Comparison of ENCODE assay signal across 22 cellular contexts in the genomic region with DNA sequence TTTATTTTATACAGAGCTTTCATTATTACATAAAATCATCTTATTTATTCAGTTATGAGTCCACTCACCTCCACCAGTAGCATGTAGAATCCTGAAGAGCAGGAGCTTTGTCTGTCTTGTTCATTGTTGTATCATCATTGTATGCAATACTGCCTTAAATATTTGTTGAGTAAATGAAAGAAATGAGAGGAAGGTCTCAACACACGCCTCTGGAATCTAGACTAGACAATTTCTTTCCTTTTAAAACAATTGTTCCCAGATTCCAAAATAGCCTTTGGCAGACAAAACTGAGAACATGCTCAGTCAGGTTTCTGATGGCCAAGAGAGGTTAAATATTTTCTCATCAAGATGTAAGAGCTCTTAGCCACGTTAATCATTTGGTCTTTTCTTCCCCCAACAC.
"Had no signal": no experiment of that assay in that cellular context is flagged by ENCODE, and none has a peak within 500 bp of the region (broad histone marks: within the 10 kb centered on the region; RNA-seq: fewer than 3 reads in every experiment).

No MANE protein-coding gene starts in this region.

- H3K36me3 ChIP-seq: gastrocnemius medialis, heart right ventricle, left ventricle myocardium inferior, lower lobe of right lung, tibial nerve had no signal

- H3K27ac ChIP-seq: gastrocnemius medialis, heart right ventricle, left ventricle myocardium inferior, lower lobe of right lung, parathyroid adenoma, psoas muscle, testis, tibial nerve had no signal

- H3K79me2 ChIP-seq: parathyroid adenoma had no signal

- H3K4me3 ChIP-seq: gastrocnemius medialis, heart right ventricle, left ventricle myocardium inferior, lower lobe of right lung, psoas muscle, testis, tibial nerve had no signal

- DNase-seq: cerebellar nuclear complex; gastrocnemius medialis; heart right ventricle; hypothalamus; islet precursor cell; left ventricle myocardium inferior; lower lobe of right lung; mesenchymal stem cell; midbrain; naive B cell; occipital lobe; psoas muscle; retina; stimulated activated CD4-positive, alpha-beta T cell treated with anti-CD3 and anti-CD28 coated beads, Interleukin-2, amount 100 ng/mL, for 24 hours; stimulated activated CD4-positive, alpha-beta T cell treated with anti-CD3 and anti-CD28 coated beads, Interleukin-4, amount 100 ng/mL, for 4 hours; stimulated activated naive B cell treated with anti-CD40 and anti-IgM and Interleukin-4, amounts not matched to agents 10 μg/mL and 1 μg/mL and 100 μg/mL, for 72 hours; stimulated activated naive CD8-positive, alpha-beta T cell treated with anti-CD3 and anti-CD28 coated beads, Interleukin-15, amount 100 ng/mL, for 72 hours; testis had no signal

- H3K9ac ChIP-seq: parathyroid adenoma had no signal

- H3K9me3 ChIP-seq: gastrocnemius medialis, heart right ventricle, left ventricle myocardium inferior, lower lobe of right lung, psoas muscle, testis had no signal

- H3K27me3 ChIP-seq: gastrocnemius medialis, heart right ventricle, testis, tibial nerve had no signal

- ATAC-seq: gastrocnemius medialis; heart right ventricle; lower lobe of right lung; psoas muscle; sciatic nerve; stimulated activated naive B cell treated with anti-CD40 and anti-IgM and Interleukin-4, amounts not matched to agents 10 μg/mL and 1 μg/mL and 100 μg/mL, for 72 hours; stimulated activated naive CD8-positive, alpha-beta T cell treated with anti-CD3 and anti-CD28 coated beads, Interleukin-15, amount 100 ng/mL, for 72 hours had no signal

- H3K4me1 ChIP-seq: gastrocnemius medialis, left ventricle myocardium inferior, lower lobe of right lung, parathyroid adenoma, psoas muscle, testis had no signal

- H2AFZ ChIP-seq: parathyroid adenoma had no signal

- FAIRE-seq: colon had no signal
